1 cellular context compared by ENCODE assay signal in the genomic region with DNA sequence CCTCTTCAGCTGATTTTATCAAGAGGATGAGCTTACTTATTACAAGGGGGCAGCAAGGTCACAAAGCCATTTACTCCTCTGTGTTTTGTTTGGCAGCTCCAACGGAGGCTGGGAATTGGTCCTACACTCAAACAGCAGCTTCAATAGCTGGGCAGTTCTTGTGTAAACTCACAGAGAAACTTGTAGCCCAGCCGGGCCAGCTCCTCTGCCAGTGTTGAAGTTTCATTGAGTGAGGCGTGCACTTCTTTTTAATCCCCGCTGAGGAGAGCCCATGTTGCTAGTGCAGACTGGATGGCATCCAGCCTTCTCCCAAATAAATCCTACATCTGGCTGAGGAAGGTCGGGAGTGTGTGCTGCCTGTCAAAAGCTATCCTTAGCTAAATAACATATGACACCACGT.
TF ChIP-seq lines count a peak whose summit lies in the region.

No MANE protein-coding gene starts in this region.

TF ChIP-seq in GM23338, 12 proteins besides CTCF, POLR2A, EP300 and RAD21 (continued from another document):
- no peak for TF ChIP-seq ZNF462 (CRISPR knock-in tag; IDR thresholded peaks at IDR 0.05)
- no peak for TF ChIP-seq ZNF114 (CRISPR knock-in tag; IDR thresholded peaks at IDR 0.05)
- no peak for TF ChIP-seq ZNF331 (CRISPR knock-in tag; IDR thresholded peaks at IDR 0.05; ENCODE audit: low read depth)
- TF ChIP-seq EZH2 (IDR thresholded peaks at IDR 0.05; ENCODE audit: low read depth, unreplicated experiment) = no peak
- no peak for TF ChIP-seq CREB1 (CRISPR knock-in tag; IDR thresholded peaks at IDR 0.05; ENCODE audit: low read depth)
